18 cellular contexts compared by ENCODE assay signal in the genomic region with DNA sequence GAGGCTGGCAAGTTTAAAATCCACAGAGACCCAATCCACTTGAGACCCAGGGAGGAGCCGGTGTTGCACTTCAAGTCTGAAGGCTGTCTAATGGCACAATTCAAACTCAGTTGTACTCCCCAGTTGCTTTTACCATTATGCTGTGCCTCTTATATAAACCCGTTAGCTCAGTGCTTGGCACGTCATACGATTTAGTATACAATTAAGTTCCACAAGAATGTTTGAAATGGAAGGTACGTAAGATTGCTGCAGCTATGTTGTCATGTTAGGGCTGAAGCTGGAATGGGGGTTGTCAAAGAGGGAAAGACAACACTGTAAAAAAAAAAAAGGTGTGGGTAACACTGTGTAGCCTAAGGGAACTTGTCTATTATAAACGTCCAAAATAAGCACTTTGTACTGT. TPM values are rescaled to one million over a fixed set of nuclear protein-coding genes. Genes with fewer than 3 reads are reported as not detected.
DNase-seq lines count a peak whose midpoint lies in the region; ATAC-seq lines count a peak whose summit lies in the region.
"Had no signal": no experiment of that assay in that cellular context is flagged by ENCODE, and none has a peak within 500 bp of the region (broad histone marks: within the 10 kb centered on the region; RNA-seq: fewer than 3 reads in every experiment).

No MANE protein-coding gene starts in this region.

- H3K4me1 ChIP-seq in right cardiac atrium (ENCODE audit: control insufficient read depth, insufficient read depth, low read length): peaks cover 19% of the 10 kb centered on the region
- peaks cover 56% of the 10 kb centered on the region for H3K4me1 ChIP-seq in muscle layer of colon (ENCODE audit: insufficient read depth, low read length)
- peaks cover 18% of the 10 kb centered on the region for H3K4me1 ChIP-seq in rectal smooth muscle tissue (ENCODE audit: control insufficient read depth, insufficient read depth, low read length)

- no peak for DNase-seq in right cardiac atrium
- DNase-seq in Right ventricle myocardium superior: no peak
- DNase-seq in retina: no peak
- DNase-seq in NCI-H1930 (lab: John Stamatoyannopoulos, UW): no peak
- DNase-seq: GM23248, H7, NCI-H1092, NCI-H1417 treated with DMSO at 0.1 percent for 48 hours, NCI-H1694 treated with DMSO at 0.1 percent for 48 hours, NCI-H2081 treated with DMSO at 0.1 percent for 48 hours, NCI-H524 treated with DMSO at 0.1 percent for 48 hours, NCI-H774, PC-9 had no signal

- no peak overlapping the region for H3K4me3 ChIP-seq in right cardiac atrium (ENCODE audit: low read length)
- H3K4me3 ChIP-seq in muscle layer of colon (ENCODE audit: low read depth in 1 of 2, low read length in 2 of 2): peak overlapping the region in 1 of 2 donors; percentile 2
- no peak overlapping the region for H3K4me3 ChIP-seq in rectal smooth muscle tissue (ENCODE audit: low read length)
- H3K4me3 ChIP-seq: GM23248, PC-9 had no signal

- no peak overlapping the region for H3K9ac ChIP-seq in muscle layer of colon (ENCODE audit: low read length)
- peak overlapping the region; percentile 3 for H3K9ac ChIP-seq in rectal smooth muscle tissue (ENCODE audit: low read length)
- H3K9ac ChIP-seq: GM23248 had no signal

- ATAC-seq in right cardiac atrium: no peak
- ATAC-seq in Right ventricle myocardium superior (ENCODE audit: poor library complexity): no peak
- ATAC-seq in GM19452 (IDR thresholded peaks at IDR 0.05; ENCODE audit: unreplicated experiment): no peak
- ATAC-seq: HepG2, Right ventricle myocardium inferior had no signal

- H3K27ac ChIP-seq in right cardiac atrium (ENCODE audit: low read length) (peak overlapping the region; percentile 64), muscle layer of colon (ENCODE audit: low read depth, low read length) (peak overlapping the region; percentile 64), rectal smooth muscle tissue (ENCODE audit: low read depth, low read length) (peak overlapping the region; percentile 52)
- H3K27ac ChIP-seq: GM23248, PC-9 had no signal

- 77% methylated on average over 6 of the region's 6 CpGs for WGBS in right cardiac atrium

- H3K27me3 ChIP-seq in right cardiac atrium (ENCODE audit: control insufficient read depth, insufficient read depth) (no peaks in the 10 kb centered on the region), muscle layer of colon (ENCODE audit: control insufficient read depth in 1 of 2, insufficient read depth in 2 of 2, low read length in 2 of 2) (no peaks in the 10 kb centered on the region), rectal smooth muscle tissue (ENCODE audit: control insufficient read depth, insufficient read depth, low read length) (no peaks in the 10 kb centered on the region)

- H3K9me3 ChIP-seq in right cardiac atrium (ENCODE audit: control insufficient read depth, low read length): no peaks in the 10 kb centered on the region
- H3K9me3 ChIP-seq in muscle layer of colon (ENCODE audit: low read length): no peaks in the 10 kb centered on the region

- intact Hi-C loops in right cardiac atrium (cut with DNase I): no loop called here
- intact Hi-C loops in Right ventricle myocardium superior (cut with DNase I): no loop called here

- no peaks in the 10 kb centered on the region for H3K36me3 ChIP-seq in muscle layer of colon (ENCODE audit: insufficient read depth, low read length)
- no peaks in the 10 kb centered on the region for H3K36me3 ChIP-seq in rectal smooth muscle tissue (ENCODE audit: control insufficient read depth, insufficient read depth, low read length)

RNA-seq across cellular contexts. Expression of a gene that starts 30.2 kb away (rescaled TPM):
- total RNA-seq in right cardiac atrium (10 to 100 TPM; 45.5 to 65.6 (median 55.9) TPM), Right ventricle myocardium superior (75.7 TPM)
- polyA plus RNA-seq in right cardiac atrium: 21.4 TPM
